In genomic region chr4:173478136-173478860, GRCh38 we compare ENCODE assay signal across 18 cellular contexts. TPM values are rescaled to one million over a fixed set of nuclear protein-coding genes. Genes with fewer than 3 reads are reported as not detected.
DNase-seq lines count a peak whose midpoint lies in the region; TF ChIP-seq lines count a peak whose summit lies in the region.
"Had no signal": no experiment of that assay in that cellular context is flagged by ENCODE, and none has a peak within 500 bp of the region (broad histone marks: within the 10 kb centered on the region; RNA-seq: fewer than 3 reads in every experiment).

No MANE protein-coding gene starts in this region.

- WGBS in hepatocyte (ENCODE audit: low lambda C conversion rate, missing lambda C conversion rate), result 82% methylated on average over 6 of the region's 6 CpGs
- 78 to 82% methylated on average over 6 of the region's 6 CpGs for WGBS in thyroid gland, 2 donors

- no peak overlapping the region for H2AFZ ChIP-seq in hepatocyte

- H3K27ac ChIP-seq in hepatocyte (peak overlapping the region; percentile 7), thyroid gland (no peak overlapping the region)
- H3K27ac ChIP-seq: prostate gland had no signal

- H3K36me3 ChIP-seq in hepatocyte (replicated peaks; ENCODE audit: insufficient read depth, low read depth) (no peaks in the 10 kb centered on the region), thyroid gland (no peaks in the 10 kb centered on the region)
- H3K36me3 ChIP-seq: heart left ventricle, prostate gland had no signal

- no peak for TF ChIP-seq POLR2A in thyroid gland (IDR thresholded peaks at IDR 0.05)

- intact Hi-C loops in thyroid gland (cut with DNase I), result no loop called here

- TF ChIP-seq CTCF in hepatocyte (IDR thresholded peaks at IDR 0.05; ENCODE audit: poor library complexity), result no peak
- no peak for TF ChIP-seq CTCF in thyroid gland (IDR thresholded peaks at IDR 0.05)

- H3K9me3 ChIP-seq in hepatocyte (ENCODE audit: low read depth), result no peaks in the 10 kb centered on the region
- H3K9me3 ChIP-seq in thyroid gland, result no peaks in the 10 kb centered on the region
- H3K9me3 ChIP-seq: heart left ventricle, prostate gland had no signal

- no peaks in the 10 kb centered on the region for H3K79me2 ChIP-seq in hepatocyte

- H3K9me2 ChIP-seq in hepatocyte (replicated peaks; ENCODE audit: insufficient read depth), result no peaks in the 10 kb centered on the region

- no peak overlapping the region for H3K4me2 ChIP-seq in hepatocyte

- no peaks in the 10 kb centered on the region for H3K27me3 ChIP-seq in hepatocyte
- no peaks in the 10 kb centered on the region for H3K27me3 ChIP-seq in thyroid gland
- H3K27me3 ChIP-seq: heart left ventricle had no signal

- H3K4me3 ChIP-seq in hepatocyte (no peak overlapping the region), thyroid gland (replicated peaks in 1 of 3) (no peak overlapping the region)
- H3K4me3 ChIP-seq: heart left ventricle, prostate gland had no signal

- no peaks in the 10 kb centered on the region for H3K4me1 ChIP-seq in hepatocyte (ENCODE audit: insufficient read depth)
- no peaks in the 10 kb centered on the region for H3K4me1 ChIP-seq in thyroid gland
- H3K4me1 ChIP-seq: heart left ventricle, prostate gland had no signal

- peak; percentile 24 for DNase-seq in HCEC 1CT
- peak; percentile 80 for DNase-seq in astrocyte of the hippocampus (ENCODE audit: low read depth, low spot score)
- DNase-seq in hepatocyte (ENCODE audit: low spot score), result no peak
- peak; percentile 58 for DNase-seq in stromal cell of bone marrow (ENCODE audit: low read depth)
- DNase-seq in NCI-H2171 treated with DMSO at 0.1 percent for 48 hours (lab: John Stamatoyannopoulos, UW), result no peak
- no peak for DNase-seq in NCI-H69 (lab: John Stamatoyannopoulos, UW)
- no peak for DNase-seq in thyroid gland
- DNase-seq: activated naive CD4-positive, alpha-beta T cell; COR-L47; heart left ventricle; MM.1S; natural killer cell; NCI-H187; stimulated activated naive CD4-positive, alpha-beta T cell treated with Interleukin-2 at 50 U/mL for 16 hours; T-helper 1 cell had no signal

- no peaks in the 10 kb centered on the region for H4K20me1 ChIP-seq in hepatocyte (ENCODE audit: insufficient read depth, poor library complexity, severe bottlenecking)

RNA-seq across cellular contexts. Expression of gene HAND2, which starts 51.7 kb away (rescaled TPM):
- total RNA-seq in hepatocyte (67.9 and 69.7 TPM in 2 replicates), thyroid gland (1 to 10 TPM; 2.0 to 8.9 (median 4.0) TPM)
- 141 and 152 TPM in 2 replicates for polyA plus RNA-seq in hepatocyte
- total RNA-seq: epithelial cell of proximal tubule, lung microvascular endothelial cell, natural killer cell had no signal

Comparison
In these comparisons a context has a peak if more than half of its experiments do, and no peak if none do; other contexts are left out.
1. DNase-seq: peak in HCEC 1CT (single experiment), astrocyte of the hippocampus (single experiment) and stromal cell of bone marrow (single experiment); none in hepatocyte (single experiment), NCI-H2171 treated with DMSO at 0.1 percent for 48 hours (single experiment), NCI-H69 (single experiment) and thyroid gland (0 of 2).